In the genomic region with DNA sequence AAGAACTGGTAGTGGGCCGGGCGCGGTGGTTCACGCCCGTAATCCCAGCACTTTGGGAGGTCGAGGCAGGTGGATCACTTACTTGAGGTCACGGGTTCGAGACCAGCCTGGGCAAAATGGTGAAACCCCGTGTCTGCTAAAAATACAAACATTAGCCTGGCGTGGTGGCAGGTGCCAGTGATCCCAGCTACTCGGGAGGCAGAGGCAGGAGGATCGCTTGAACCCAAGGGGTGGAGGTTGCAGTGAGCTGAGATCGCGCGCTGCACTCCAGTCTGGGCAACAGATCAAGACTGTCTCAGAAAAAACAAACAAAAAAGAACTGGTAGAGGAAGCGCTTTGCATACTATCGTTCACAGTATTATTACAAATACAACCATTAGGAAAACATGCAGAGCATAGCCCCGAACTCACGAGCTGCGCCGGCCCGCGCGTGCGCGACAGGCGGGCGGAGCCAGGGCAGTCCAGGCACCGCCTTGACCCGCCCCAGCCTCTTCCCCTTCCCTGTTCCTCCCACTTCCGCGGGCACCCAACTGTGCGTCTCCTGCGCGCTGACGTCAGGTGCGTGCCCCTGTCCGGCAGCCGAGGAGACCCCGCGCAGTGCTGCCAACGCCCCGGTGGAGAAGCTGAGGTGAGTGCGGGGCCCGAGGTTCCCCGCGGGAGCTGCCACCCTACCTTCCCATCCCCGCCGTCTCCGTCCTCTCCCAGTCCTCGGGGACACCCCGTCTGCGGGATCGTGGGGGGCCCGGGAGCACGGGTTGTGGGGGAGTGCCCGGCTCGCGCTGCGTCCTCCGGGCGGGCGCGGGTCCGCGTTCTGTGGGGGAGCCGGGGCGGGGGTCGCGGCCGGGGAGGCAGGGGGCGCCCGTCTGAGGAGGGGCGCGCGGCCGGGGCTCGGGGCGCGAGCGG, we compare ENCODE assay signal across 8 cellular contexts. TPM values are rescaled to one million over a fixed set of nuclear protein-coding genes. Genes with fewer than 3 reads are reported as not detected.
DNase-seq lines count a peak whose midpoint lies in the region; ATAC-seq and TF ChIP-seq lines count a peak whose summit lies in the region.

CDC42 (plus strand) TSS at position 595 of the 903 bp plus-strand sequence. CDS start 25,770 bp downstream, outside the sequence.

- H3K9me3 ChIP-seq in KOPT-K1 (ENCODE audit: insufficient read depth, low read length, poor library complexity, severe bottlenecking) (no peaks in the 10 kb centered on the region), Peyer's patch (no peaks in the 10 kb centered on the region)

- TF ChIP-seq CTCF in Peyer's patch (IDR thresholded peaks at IDR 0.05): no peak

- TF ChIP-seq POLR2A in Peyer's patch (IDR thresholded peaks at IDR 0.05): peak; percentile 97 to 99

- DNase-seq in DMS53 treated with DMSO at 0.1 percent for 48 hours (lab: John Stamatoyannopoulos, UW; ENCODE audit: unreplicated experiment): peak; percentile 96
- peak; percentile 96 to 99 (median 97) for DNase-seq in Peyer's patch
- peak; percentile 99 for DNase-seq in activated T-cell treated with anti-CD3 and anti-CD28 coated beads, Interleukin-2, amount 50 U/mL, for 48 hours
- peak; percentile 96 for DNase-seq in myocyte (ENCODE audit: low read depth)
- DNase-seq in stimulated activated CD8-positive, alpha-beta memory T cell treated with anti-CD3 and anti-CD28 coated beads, Interleukin-7, amount 100 ng/mL, for 4 hours (ENCODE audit: low read depth in 2 of 2): peak; percentile 94

- H3K27ac ChIP-seq in KOPT-K1 (ENCODE audit: low read depth, low read length, poor library complexity, severe bottlenecking): peak within 1 kb of the TSS; percentile 85
- peak within 1 kb of the TSS; percentile 98 to 100 (median 100) for H3K27ac ChIP-seq in Peyer's patch

- H3K4me3 ChIP-seq in Peyer's patch: peak within 1 kb of the TSS; percentile 69 to 100 (median 99)

- ATAC-seq in GM21737 (IDR thresholded peaks at IDR 0.05; ENCODE audit: unreplicated experiment) (peak; percentile 89), esophagus mucosa (peak; percentile 97)

- H3K27me3 ChIP-seq in Peyer's patch: no peaks in the 10 kb centered on the region

- H3K36me3 ChIP-seq in KOPT-K1 (ENCODE audit: insufficient read depth, low read length) (peaks cover 22% of the 10 kb centered on the region), Peyer's patch (no peaks in the 10 kb centered on the region)

- peaks cover 0 to 32% (median 6%) of the 10 kb centered on the region in 4 donors for H3K4me1 ChIP-seq in Peyer's patch

RNA-seq across cellular contexts. Expression of gene CDC42, which starts in this region (rescaled TPM):
- 100 to 1,000 TPM in 3 of 4 donors, 10 to 100 TPM in 1; 89.6 to 224 (median 157) TPM for total RNA-seq in Peyer's patch
- total RNA-seq in esophagus mucosa: 208 TPM
- 273 and 286 TPM in 2 replicates for total RNA-seq in myocyte
- 183 TPM for polyA plus RNA-seq in myocyte (2012)

Comparison
In these comparisons a context has a peak if more than half of its experiments do, and no peak if none do; other contexts are left out.
1. Peak in every context shown above with its lines: DNase-seq, ATAC-seq, H3K4me3 ChIP-seq and H3K27ac ChIP-seq.